Comparison of ENCODE assay signal across 18 cellular contexts in the genomic region with DNA sequence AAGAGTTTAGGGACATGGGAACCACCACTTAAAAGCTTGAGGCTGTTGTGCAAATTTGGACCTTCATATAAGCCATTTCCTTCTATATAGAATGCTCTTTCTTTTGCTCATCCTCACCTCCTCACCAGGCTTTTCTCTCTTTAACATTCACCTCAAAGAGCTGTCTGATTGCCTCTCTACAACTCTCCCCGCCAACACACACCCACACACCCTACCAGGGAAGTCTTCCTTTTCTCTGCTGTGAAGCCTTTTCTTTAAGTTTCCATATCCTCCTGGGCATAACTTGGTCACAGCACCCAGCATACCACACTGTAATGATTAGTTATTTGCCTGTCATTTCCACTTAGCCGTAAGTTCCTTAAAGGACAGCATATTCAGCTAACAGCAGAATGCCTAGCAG. TPM values are rescaled to one million over a fixed set of nuclear protein-coding genes. Genes with fewer than 3 reads are reported as not detected.
DNase-seq lines count a peak whose midpoint lies in the region; ATAC-seq and TF ChIP-seq lines count a peak whose summit lies in the region.
"Had no signal": no experiment of that assay in that cellular context is flagged by ENCODE, and none has a peak within 500 bp of the region (broad histone marks: within the 10 kb centered on the region; RNA-seq: fewer than 3 reads in every experiment).

No MANE protein-coding gene starts in this region.

- H3K27me3 Mint-ChIP-seq in osteocyte (ENCODE audit: unreplicated experiment), result no peaks in the 10 kb centered on the region

- H3K27ac ChIP-seq in A673 (ENCODE audit: low read depth, low read length, poor library complexity, severe bottlenecking) (no peak overlapping the region), HEK293 (ENCODE audit: extremely low read depth, low read depth, low read length) (no peak overlapping the region)
- H3K27ac ChIP-seq: BLaER1 treated with 17β-estradiol and CSF1 and Interleukin-3, amounts not matched to agents 10 nM and 100 nM; C4-2B had no signal

- H3K9me3 ChIP-seq in A673 (ENCODE audit: low read depth, low read length, poor library complexity, severe bottlenecking), result no peaks in the 10 kb centered on the region
- H3K9me3 ChIP-seq in HEK293 (ENCODE audit: control insufficient read depth, insufficient read depth, low read depth, low read length), result no peaks in the 10 kb centered on the region
- H3K9me3 ChIP-seq: Caco-2 had no signal

- H3K27me3 ChIP-seq in A673 (replicated peaks; ENCODE audit: insufficient read depth, low read depth, low read length, poor library complexity), result no peaks in the 10 kb centered on the region
- H3K27me3 ChIP-seq: BLaER1 treated with 17β-estradiol and CSF1 and Interleukin-3, amounts not matched to agents 10 nM and 100 nM had no signal

- peaks cover 44% of the 10 kb centered on the region for H3K36me3 Mint-ChIP-seq in osteocyte (ENCODE audit: unreplicated experiment)
- H3K36me3 Mint-ChIP-seq: CD8-positive, alpha-beta T cell had no signal

- no peak for ATAC-seq in GM18511 (IDR thresholded peaks at IDR 0.05; ENCODE audit: unreplicated experiment)
- no peak for ATAC-seq in HG03135 (IDR thresholded peaks at IDR 0.05; ENCODE audit: unreplicated experiment)
- ATAC-seq: CD8-positive, alpha-beta T cell had no signal

- intact Hi-C loops in A673 (cut with micrococcal nuclease; ENCODE audit: unreplicated experiment), result no loop called here

- H3K4me1 ChIP-seq in A673 (ENCODE audit: insufficient read depth, low read length, poor library complexity, severe bottlenecking), result peaks cover 2% of the 10 kb centered on the region
- no peaks in the 10 kb centered on the region for H3K4me1 ChIP-seq in HEK293 (ENCODE audit: control insufficient read depth, insufficient read depth, low read length)

- DNase-seq in A673 (ENCODE audit: low spot score), result no peak
- no peak for DNase-seq in osteocyte (ENCODE audit: extremely low spot score, unreplicated experiment)
- peak; percentile 42 for DNase-seq in putamen (ENCODE audit: low spot score)
- DNase-seq in mesenteric fat pad (ENCODE audit: low spot score), result no peak
- DNase-seq: 8988T; AML-193; Caco-2; Calu3; CD4-positive, alpha-beta T cell; CD8-positive, alpha-beta T cell; DMS79 treated with DMSO at 0.1 percent for 48 hours; GF-D8 had no signal

- peaks cover 31% of the 10 kb centered on the region for H3K4me1 Mint-ChIP-seq in osteocyte (ENCODE audit: unreplicated experiment)
- H3K4me1 Mint-ChIP-seq: B cell had no signal

- H3K4me3 ChIP-seq in A673 (ENCODE audit: low read depth, low read length, poor library complexity, severe bottlenecking) (no peak overlapping the region), HEK293 (ENCODE audit: low read depth, low read length) (no peak overlapping the region)
- H3K4me3 ChIP-seq: BLaER1 treated with 17β-estradiol and CSF1 and Interleukin-3, amounts not matched to agents 10 nM and 100 nM had no signal

- peaks cover 24% of the 10 kb centered on the region for H3K36me3 ChIP-seq in A673 (ENCODE audit: insufficient read depth, low read length, poor library complexity, severe bottlenecking)
- H3K36me3 ChIP-seq in HEK293 (ENCODE audit: control insufficient read depth in 2 of 2, insufficient read depth in 1 of 2, low read length in 2 of 2), result peaks cover 25 to 47% of the 10 kb centered on the region in 2 experiments
- H3K36me3 ChIP-seq: BLaER1 treated with 17β-estradiol and CSF1 and Interleukin-3, amounts not matched to agents 10 nM and 100 nM had no signal

- TF ChIP-seq CTCF in A673 (conservative IDR thresholded peaks at IDR 0.05; ENCODE audit: low read depth, low read length) (no peak), HEK293 (tag by site-specific recombination; IDR thresholded peaks at IDR 0.05) (no peak), osteocyte (IDR thresholded peaks at IDR 0.05) (no peak)

- POLR2A ChIA-PET in A673 (lab: Charles Lee; ENCODE audit: low non-redundant PET) (no interaction called here), HEK293 (lab: Yijun Ruan, JAX) (no interaction called here)

- BruUV-seq in A673 (replicated peaks; lab: Mats Ljungman, UMichigan), result TSS peak; percentile 8

- peak overlapping the region; percentile 42 for H3K27ac Mint-ChIP-seq in osteocyte (ENCODE audit: unreplicated experiment)
- H3K27ac Mint-ChIP-seq: B cell; CD4-positive, alpha-beta T cell; CD8-positive, alpha-beta T cell had no signal

- CTCF ChIA-PET in A673 (lab: Charles Lee) (no interaction called here), HEK293 (lab: Yijun Ruan, JAX) (interaction anchor here (0.6 kb wide), 1 partner anchor 46 kb away, joined by 3 read pairs; no protein-coding TSS in a partner anchor)

- peaks cover 4% of the 10 kb centered on the region for H3K9me3 Mint-ChIP-seq in osteocyte (ENCODE audit: unreplicated experiment)
- H3K9me3 Mint-ChIP-seq: CD4-positive, alpha-beta T cell; CD8-positive, alpha-beta T cell had no signal

- H3K4me3 Mint-ChIP-seq in osteocyte (ENCODE audit: unreplicated experiment), result no peak overlapping the region
- H3K4me3 Mint-ChIP-seq: B cell; CD4-positive, alpha-beta T cell; CD8-positive, alpha-beta T cell had no signal

TF ChIP-seq in HEK293, 187 proteins besides CTCF, POLR2A, EP300 and RAD21:
- TF ChIP-seq, protein P1, sequence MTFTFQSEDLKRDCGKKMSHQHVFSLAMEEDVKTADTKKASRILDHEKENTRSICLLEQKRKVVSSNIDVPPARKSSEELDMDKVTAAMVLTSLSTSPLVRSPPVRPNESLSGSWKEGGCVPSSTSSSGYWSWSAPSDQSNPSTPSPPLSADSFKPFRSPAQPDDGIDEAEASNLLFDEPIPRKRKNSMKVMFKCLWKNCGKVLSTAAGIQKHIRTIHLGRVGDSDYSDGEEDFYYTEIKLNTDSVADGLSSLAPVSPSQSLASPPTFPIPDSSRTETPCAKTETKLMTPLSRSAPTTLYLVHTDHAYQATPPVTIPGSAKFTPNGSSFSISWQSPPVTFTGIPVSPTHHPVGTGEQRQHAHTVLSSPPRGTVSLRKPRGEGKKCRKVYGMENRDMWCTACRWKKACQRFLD (tag by site-specific recombination; IDR thresholded peaks at IDR 0.05), result no peak
- TF ChIP-seq EGR2 (tag by site-specific recombination; IDR thresholded peaks at IDR 0.05; ENCODE audit: low read depth), result peak; percentile 52
- TF ChIP-seq ZNF37A (tag by site-specific recombination; IDR thresholded peaks at IDR 0.05), result no peak
- no peak for TF ChIP-seq SP3 (tag by site-specific recombination; IDR thresholded peaks at IDR 0.05)
- no peak for TF ChIP-seq ZNF366 (tag by site-specific recombination; conservative IDR thresholded peaks at IDR 0.05)
- no peak for TF ChIP-seq YY2 (tag by site-specific recombination; IDR thresholded peaks at IDR 0.05)
- TF ChIP-seq ZFHX2 (tag by site-specific recombination; conservative IDR thresholded peaks at IDR 0.05), result peak; percentile 57

RNA-seq across cellular contexts. Expression of a gene that starts 40.6 kb away (rescaled TPM):
- total RNA-seq in A673 (2021) (144 and 149 TPM in 2 replicates), osteocyte (334 and 341 TPM in 2 replicates), mesenteric fat pad (43.0 TPM)
- total RNA-seq: B cell; CD8-positive, alpha-beta T cell had no signal
